1 cellular context compared by ENCODE assay signal in genomic region chr22:42697542-42698013, GRCh38.
TF ChIP-seq lines count a peak whose summit lies in the region.

No MANE protein-coding gene starts in this region.

TF ChIP-seq in HCT116, 20 proteins besides CTCF, POLR2A, EP300 and RAD21 (continued from another document):
- no peak for TF ChIP-seq REST (IDR thresholded peaks at IDR 0.05; ENCODE audit: low read depth)
- TF ChIP-seq POLR2AphosphoS5 (IDR thresholded peaks at IDR 0.05; ENCODE audit: low read depth, low read length): no peak
- TF ChIP-seq SP1 (IDR thresholded peaks at IDR 0.05; ENCODE audit: low read depth): peak; percentile 49; the same call in 1 of the 2 replicates
- no peak for TF ChIP-seq ELF1 (IDR thresholded peaks at IDR 0.05; ENCODE audit: borderline replicate concordance, low read depth)
- no peak for TF ChIP-seq EZH2phosphoT487 (IDR thresholded peaks at IDR 0.05; ENCODE audit: borderline replicate concordance)
- TF ChIP-seq ZNF274 (IDR thresholded peaks at IDR 0.05; ENCODE audit: low read depth, low read length): no peak
- TF ChIP-seq CEBPB (IDR thresholded peaks at IDR 0.05; ENCODE audit: low read depth): no peak
- no peak for TF ChIP-seq EZH2 (IDR thresholded peaks at IDR 0.05)
- no peak for TF ChIP-seq SIN3A (IDR thresholded peaks at IDR 0.05; ENCODE audit: low read depth)
- TF ChIP-seq ZFX (IDR thresholded peaks at IDR 0.05): no peak
- TF ChIP-seq CBX3 (IDR thresholded peaks at IDR 0.05; ENCODE audit: low read depth): peak; percentile 88
- peak; percentile 71; the same call in 1 of the 2 replicates for TF ChIP-seq FOSL1 (IDR thresholded peaks at IDR 0.05; ENCODE audit: low read depth)
- peak; percentile 77 for TF ChIP-seq JUND (IDR thresholded peaks at IDR 0.05)
- no peak for TF ChIP-seq ATF3 (IDR thresholded peaks at IDR 0.05)
- no peak for TF ChIP-seq EGR1 (IDR thresholded peaks at IDR 0.05; ENCODE audit: low read depth)
- peak; percentile 68 for TF ChIP-seq MAX (IDR thresholded peaks at IDR 0.05)
- peak; percentile 37; the same call in 1 of the 2 replicates for TF ChIP-seq SRF (IDR thresholded peaks at IDR 0.05; ENCODE audit: low read depth)
